In the genomic region with DNA sequence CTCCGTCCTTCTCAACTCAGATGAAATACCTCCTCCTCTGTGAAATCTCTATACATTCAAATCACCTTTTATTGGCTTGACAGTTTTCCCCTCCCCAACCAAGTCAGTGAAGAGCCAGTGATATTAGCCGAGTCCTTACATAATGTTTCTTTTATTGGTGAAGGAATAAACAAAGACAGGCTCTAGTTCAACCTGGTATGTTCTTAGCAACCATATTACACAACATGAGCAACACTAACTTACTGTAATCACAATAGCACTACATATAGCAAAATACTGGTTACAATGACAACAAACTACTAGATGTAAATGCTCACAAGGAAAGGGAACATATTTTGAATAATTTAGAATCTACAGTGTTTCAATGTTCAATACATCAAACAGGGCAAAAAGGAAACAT, we compare ENCODE assay signal across 17 cellular contexts. TPM values are rescaled to one million over a fixed set of nuclear protein-coding genes. Genes with fewer than 3 reads are reported as not detected.
DNase-seq lines count a peak whose midpoint lies in the region; ATAC-seq lines count a peak whose summit lies in the region.
"Had no signal": no experiment of that assay in that cellular context is flagged by ENCODE, and none has a peak within 500 bp of the region (broad histone marks: within the 10 kb centered on the region; RNA-seq: fewer than 3 reads in every experiment).

No MANE protein-coding gene starts in this region.

- CTCF ChIA-PET in activated naive CD4-positive, alpha-beta T cell treated with anti-CD3 and anti-CD28 coated beads for 36 hours (lab: Charles Lee): no interaction called here

- in situ Hi-C loops in KBM-7 (cut with MboI; ENCODE audit: low pct_unique_long_range_greater_than_20kb, low sequenced_read_pairs): no loop called here

- peaks cover 86% of the 10 kb centered on the region for H3K4me1 Mint-ChIP-seq in activated naive CD4-positive, alpha-beta T cell treated with anti-CD3 and anti-CD28 coated beads, Interleukin-2, amount 50 U/mL, for 24 hours
- peaks cover 71% of the 10 kb centered on the region for H3K4me1 Mint-ChIP-seq in activated naive CD4-positive, alpha-beta T cell treated with anti-CD3 and anti-CD28 coated beads for 36 hours (ENCODE audit: low read depth)
- peaks cover 40% of the 10 kb centered on the region for H3K4me1 Mint-ChIP-seq in T-helper 17 cell

- no peak for DNase-seq in activated naive CD4-positive, alpha-beta T cell treated with anti-CD3 and anti-CD28 coated beads for 36 hours
- DNase-seq in T-helper 17 cell (no peak), fibroblast of peridontal ligament (ENCODE audit: extremely low read depth) (peak; percentile 52), pons (ENCODE audit: low spot score) (peak; percentile 53), KBM-7 (no peak)
- DNase-seq: activated effector memory CD4-positive, alpha-beta T cell treated with anti-CD3 and anti-CD28 coated beads, Interleukin-2, amount 50 U/mL, for 16 hours; dorsolateral prefrontal cortex; esophagus squamous epithelium; H9; left lung; NCI-H1694; NK-92 treated with Interleukin-12 subunit alpha and Interleukin-12 subunit beta, amount 100 ng/mL, for 24 hours; stimulated activated naive CD8-positive, alpha-beta T cell treated with anti-CD3 and anti-CD28 coated beads, Interleukin-15, Interleukin-2, amounts not matched to agents 100 U/mL and 50 U/mL, for 24 hours; T-cell had no signal

- H3K9me3 ChIP-seq in T-helper 17 cell (ENCODE audit: control insufficient read depth, low read length, poor library complexity, severe bottlenecking): no peaks in the 10 kb centered on the region
- H3K9me3 ChIP-seq: esophagus squamous epithelium, left lung had no signal

- H3K27me3 Mint-ChIP-seq in activated naive CD4-positive, alpha-beta T cell treated with anti-CD3 and anti-CD28 coated beads, Interleukin-2, amount 50 U/mL, for 24 hours: no peaks in the 10 kb centered on the region
- no peaks in the 10 kb centered on the region for H3K27me3 Mint-ChIP-seq in activated naive CD4-positive, alpha-beta T cell treated with anti-CD3 and anti-CD28 coated beads for 36 hours (ENCODE audit: low read depth)
- H3K27me3 Mint-ChIP-seq in T-helper 17 cell: no peaks in the 10 kb centered on the region
- H3K27me3 Mint-ChIP-seq: T-cell had no signal

- peak overlapping the region; percentile 2 for H3K4me3 Mint-ChIP-seq in activated naive CD4-positive, alpha-beta T cell treated with anti-CD3 and anti-CD28 coated beads, Interleukin-2, amount 50 U/mL, for 24 hours
- no peak overlapping the region for H3K4me3 Mint-ChIP-seq in activated naive CD4-positive, alpha-beta T cell treated with anti-CD3 and anti-CD28 coated beads for 36 hours
- no peak overlapping the region for H3K4me3 Mint-ChIP-seq in T-helper 17 cell
- H3K4me3 Mint-ChIP-seq: H9 had no signal

- H3K9me3 Mint-ChIP-seq in activated naive CD4-positive, alpha-beta T cell treated with anti-CD3 and anti-CD28 coated beads, Interleukin-2, amount 50 U/mL, for 24 hours: no peaks in the 10 kb centered on the region
- peaks cover 3% of the 10 kb centered on the region for H3K9me3 Mint-ChIP-seq in activated naive CD4-positive, alpha-beta T cell treated with anti-CD3 and anti-CD28 coated beads for 36 hours
- H3K9me3 Mint-ChIP-seq: H9 had no signal

- ATAC-seq in T-helper 17 cell (no peak), GM18511 (IDR thresholded peaks at IDR 0.05; ENCODE audit: unreplicated experiment) (no peak), GM18520 (IDR thresholded peaks at IDR 0.05; ENCODE audit: unreplicated experiment) (no peak)
- ATAC-seq: left lung; stimulated activated naive CD8-positive, alpha-beta T cell treated with anti-CD3 and anti-CD28 coated beads, Interleukin-15, Interleukin-2, amounts not matched to agents 100 U/mL and 50 U/mL, for 24 hours; T-cell had no signal

- intact Hi-C loops in activated naive CD4-positive, alpha-beta T cell treated with anti-CD3 and anti-CD28 coated beads for 36 hours (cut with micrococcal nuclease): no loop called here

- H3K36me3 Mint-ChIP-seq in activated naive CD4-positive, alpha-beta T cell treated with anti-CD3 and anti-CD28 coated beads, Interleukin-2, amount 50 U/mL, for 24 hours: peaks cover 35% of the 10 kb centered on the region
- peaks cover 66% of the 10 kb centered on the region for H3K36me3 Mint-ChIP-seq in activated naive CD4-positive, alpha-beta T cell treated with anti-CD3 and anti-CD28 coated beads for 36 hours (ENCODE audit: low read depth)
- peaks cover under 1% of the 10 kb centered on the region for H3K36me3 Mint-ChIP-seq in T-helper 17 cell (ENCODE audit: low read depth)

- H3K27ac Mint-ChIP-seq in activated naive CD4-positive, alpha-beta T cell treated with anti-CD3 and anti-CD28 coated beads, Interleukin-2, amount 50 U/mL, for 24 hours: no peak overlapping the region
- H3K27ac Mint-ChIP-seq in activated naive CD4-positive, alpha-beta T cell treated with anti-CD3 and anti-CD28 coated beads for 36 hours: no peak overlapping the region
- H3K27ac Mint-ChIP-seq in T-helper 17 cell: peak overlapping the region; percentile 79

RNA-seq across cellular contexts. Expression of a gene that starts 19.9 kb away (rescaled TPM):
- total RNA-seq in activated naive CD4-positive, alpha-beta T cell treated with anti-CD3 and anti-CD28 coated beads for 36 hours: 100 to 1,000 TPM; 197 to 199 TPM
- total RNA-seq in T-helper 17 cell: 100 to 1,000 TPM; 138 to 178 TPM

Comparison
In these comparisons a context has a peak if more than half of its experiments do, and no peak if none do; other contexts are left out.
1. DNase-seq: peak in fibroblast of peridontal ligament (single experiment) and pons (single experiment); none in activated naive CD4-positive, alpha-beta T cell treated with anti-CD3 and anti-CD28 coated beads for 36 hours (single experiment), T-helper 17 cell (0 of 3) and KBM-7 (single experiment).